ENCODE assay signal across 32 cellular contexts in genomic region chr15:80547264-80547663, GRCh38.
"Had no signal": no experiment of that assay in that cellular context is flagged by ENCODE, and none has a peak within 500 bp of the region (broad histone marks: within the 10 kb centered on the region; RNA-seq: fewer than 3 reads in every experiment).

No MANE protein-coding gene starts in this region.

- ATAC-seq: activated CD8-positive, alpha-beta T cell treated with anti-CD3 and anti-CD28 coated beads, Interleukin-2, amount 10 ng/mL, durations not matched to agents 7 days and 5 days; activated naive CD4-positive, alpha-beta T cell treated with anti-CD3 and anti-CD28 coated beads, Interleukin-2, amount 50 U/mL, for 72 hours; activated T-cell treated with anti-CD3 and anti-CD28 coated beads, Interleukin-2, amount 50 U/mL, for 4 hours; PC-3 had no signal

- H3K36me3 ChIP-seq: cardiac muscle cell, MG63, Peyer's patch, SJSA1 had no signal

- H3K36me3 Mint-ChIP-seq: activated naive CD4-positive, alpha-beta T cell treated with anti-CD3 and anti-CD28 coated beads, Interleukin-2, amount 50 U/mL, for 72 hours had no signal

- H3K4me1 Mint-ChIP-seq: activated CD4-positive, alpha-beta T cell treated with anti-CD3 and anti-CD28 coated beads, Interleukin-2, amount 10 ng/mL, durations not matched to agents 24 days and 14 days; central memory CD8-positive, alpha-beta T cell had no signal

- H3K4me1 ChIP-seq: Peyer's patch had no signal

- DNase-seq: activated CD4-positive, alpha-beta T cell treated with anti-CD3 and anti-CD28 coated beads, Interleukin-2, amount 10 ng/mL, durations not matched to agents 24 days and 14 days; activated CD4-positive, alpha-beta T cell treated with anti-CD3 and anti-CD28 coated beads, Interleukin-2, amount 50 U/mL, for 48 hours; activated CD8-positive, alpha-beta T cell treated with anti-CD3 and anti-CD28 coated beads, Interleukin-2, amount 10 ng/mL, durations not matched to agents 7 days and 5 days; activated gamma-delta T cell treated with Interleukin-2 at 50 U/mL for 16 hours; activated naive CD4-positive, alpha-beta T cell treated with anti-CD3 and anti-CD28 coated beads for 36 hours; activated T-cell treated with anti-CD3 and anti-CD28 coated beads, Interleukin-2, amount 50 U/mL, for 4 hours; amniotic stem cell; aorta; Kasumi-1; MG63; NCI-H1048; NCI-H1105 treated with DMSO at 0.1 percent for 48 hours; NCI-H1436; NCI-H1694; NCI-H1930; NCI-H2081 treated with DMSO at 0.1 percent for 48 hours; NCI-H510A; NCI-H526; NCI-H748 treated with DMSO at 0.1 percent for 48 hours; NK-92 treated with Interleukin-12 subunit alpha and Interleukin-12 subunit beta, amount 100 ng/mL, for 24 hours; PC-3; Peyer's patch; RPMI8226; SHP77 treated with DMSO at 0.1 percent for 48 hours; SK-N-SH had no signal

- H3K4me3 Mint-ChIP-seq: activated CD4-positive, alpha-beta T cell treated with anti-CD3 and anti-CD28 coated beads, Interleukin-2, amount 10 ng/mL, durations not matched to agents 24 days and 14 days; activated CD8-positive, alpha-beta T cell treated with anti-CD3 and anti-CD28 coated beads, Interleukin-2, amount 10 ng/mL, durations not matched to agents 7 days and 5 days; activated naive CD4-positive, alpha-beta T cell treated with anti-CD3 and anti-CD28 coated beads for 36 hours; activated T-cell treated with anti-CD3 and anti-CD28 coated beads, Interleukin-2, amount 50 U/mL, for 4 hours; activated T-helper 1 cell treated with anti-CD3 and anti-CD28 coated beads, Interleukin-12 subunit alpha, Interleukin-12 subunit beta, Interleukin-2, Interleukin-4 antibody, amounts not matched to agents 30 ng/mL and 10 ng/mL and 1 ng/mL, durations not matched to agents 14 hours and 24 hours and 36 hours; central memory CD8-positive, alpha-beta T cell; T-helper 1 cell treated with Interleukin-12 subunit alpha and Interleukin-12 subunit beta and Interleukin-4 antibody, amounts not matched to agents 30 μg/mL and 1 μg/mL, for 36 hours; T-helper 2 cell treated with Interferon-gamma antibody and Interleukin-4, amounts not matched to agents 5 μg/mL and 100 μg/mL, for 36 hours had no signal

- H3K9me3 Mint-ChIP-seq: activated CD4-positive, alpha-beta T cell treated with anti-CD3 and anti-CD28 coated beads, Interleukin-2, amount 10 ng/mL, durations not matched to agents 24 days and 14 days; activated naive CD4-positive, alpha-beta T cell treated with anti-CD3 and anti-CD28 coated beads for 36 hours; activated T-cell treated with anti-CD3 and anti-CD28 coated beads, Interleukin-2, amount 50 U/mL, for 4 hours; activated T-helper 1 cell treated with anti-CD3 and anti-CD28 coated beads, Interleukin-12 subunit alpha, Interleukin-12 subunit beta, Interleukin-2, Interleukin-4 antibody, amounts not matched to agents 30 ng/mL and 10 ng/mL and 1 ng/mL, durations not matched to agents 14 hours and 24 hours and 36 hours; central memory CD8-positive, alpha-beta T cell; T-helper 1 cell treated with Interleukin-12 subunit alpha and Interleukin-12 subunit beta and Interleukin-4 antibody, amounts not matched to agents 30 μg/mL and 1 μg/mL, for 36 hours; T-helper 2 cell treated with Interferon-gamma antibody and Interleukin-4, amounts not matched to agents 5 μg/mL and 100 μg/mL, for 36 hours had no signal

- H3K4me2 ChIP-seq: SK-N-SH had no signal

- H3K27me3 ChIP-seq: MG63, Peyer's patch, SJSA1 had no signal

- H3K9me3 ChIP-seq: Peyer's patch, SJSA1, SK-N-SH had no signal

- H3K27ac ChIP-seq: cardiac muscle cell, Peyer's patch, SJSA1 had no signal

- H3K27ac Mint-ChIP-seq: activated CD4-positive, alpha-beta T cell treated with anti-CD3 and anti-CD28 coated beads, Interleukin-2, amount 10 ng/mL, durations not matched to agents 24 days and 14 days; activated CD8-positive, alpha-beta T cell treated with anti-CD3 and anti-CD28 coated beads, Interleukin-2, amount 10 ng/mL, durations not matched to agents 7 days and 5 days; activated naive CD4-positive, alpha-beta T cell treated with anti-CD3 and anti-CD28 coated beads for 36 hours; activated naive CD4-positive, alpha-beta T cell treated with anti-CD3 and anti-CD28 coated beads, Interleukin-2, amount 50 U/mL, for 72 hours; activated T-helper 1 cell treated with anti-CD3 and anti-CD28 coated beads, Interleukin-12 subunit alpha, Interleukin-12 subunit beta, Interleukin-2, Interleukin-4 antibody, amounts not matched to agents 30 ng/mL and 10 ng/mL and 1 ng/mL, durations not matched to agents 14 hours and 24 hours and 36 hours; T-helper 1 cell treated with Interleukin-12 subunit alpha and Interleukin-12 subunit beta and Interleukin-4 antibody, amounts not matched to agents 30 μg/mL and 1 μg/mL, for 36 hours; T-helper 2 cell treated with Interferon-gamma antibody and Interleukin-4, amounts not matched to agents 5 μg/mL and 100 μg/mL, for 36 hours had no signal

- H3K4me3 ChIP-seq: cardiac muscle cell, MG63, Peyer's patch, SJSA1 had no signal
